In the genomic region with DNA sequence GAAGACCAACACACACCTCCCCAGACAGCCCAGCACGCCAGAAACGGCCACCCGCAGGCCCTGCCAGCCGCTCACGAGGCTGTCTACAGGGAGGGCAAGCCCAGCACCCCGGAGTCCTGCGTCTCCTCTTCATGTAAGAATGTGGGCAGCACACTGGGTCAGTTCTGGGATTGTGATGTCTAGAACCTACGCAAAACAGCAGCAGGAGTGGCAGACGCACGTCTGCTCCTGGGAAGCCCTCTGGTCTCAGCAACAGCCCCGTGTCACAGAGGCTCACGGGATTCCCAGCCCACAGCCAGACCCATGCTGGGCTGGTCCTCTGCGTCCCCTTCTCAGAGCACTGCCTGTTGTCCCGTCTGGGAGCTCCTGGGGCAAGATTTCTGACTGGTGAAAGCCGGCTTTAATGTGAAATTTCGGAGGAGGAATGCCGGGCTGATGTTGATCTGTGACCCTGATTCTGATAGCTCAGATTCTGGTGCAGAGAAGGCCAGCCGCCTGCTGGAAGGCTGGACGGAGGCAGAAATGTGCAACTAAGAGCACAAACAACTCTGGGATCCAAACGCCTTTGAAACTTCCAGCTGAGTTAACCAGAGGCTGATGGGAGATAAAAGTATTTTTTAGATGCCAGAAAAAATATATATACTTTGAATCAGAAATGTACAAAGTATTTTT, we compare ENCODE assay signal across 17 cellular contexts. TPM values are rescaled to one million over a fixed set of nuclear protein-coding genes. Genes with fewer than 3 reads are reported as not detected.
A peak's percentile ranks its signal among the peaks of the same experiment; 100 is the strongest.
DNase-seq lines count a peak whose midpoint lies in the region; ATAC-seq, FAIRE-seq and TF ChIP-seq lines count a peak whose summit lies in the region.
"Had no signal": no experiment of that assay in that cellular context is flagged by ENCODE, and none has a peak within 500 bp of the region (broad histone marks: within the 10 kb centered on the region; RNA-seq: fewer than 3 reads in every experiment).

No MANE protein-coding gene starts in this region.

- no peak for FAIRE-seq in endothelial cell of umbilical vein (lab: Jason Lieb, UNC)
- FAIRE-seq: islet of Langerhans had no signal

- intact Hi-C loops in endothelial cell of umbilical vein (cut with micrococcal nuclease) (no loop called here), testis (cut with DNase I; ENCODE audit: low total_unique reads) (no loop called here), upper lobe of right lung (cut with DNase I) (no loop called here), A673 (cut with micrococcal nuclease; ENCODE audit: unreplicated experiment) (no loop called here)

- H3K79me2 ChIP-seq in endothelial cell of umbilical vein (ENCODE audit: control insufficient read depth, insufficient read depth, low read length), result no peaks in the 10 kb centered on the region

- H3K4me3 ChIP-seq in NT2/D1 (ENCODE audit: insufficient read length, low read depth), result no peak overlapping the region
- H3K4me3 ChIP-seq in endothelial cell of umbilical vein (replicated peaks in 1 of 3; ENCODE audit: insufficient read depth in 1 of 3, low read depth in 1 of 3, low read length in 3 of 3), result no peak overlapping the region
- no peak overlapping the region for H3K4me3 ChIP-seq in mesodermal cell (ENCODE audit: extremely low read depth, insufficient read depth, low read length, poor library complexity, severe bottlenecking)
- H3K4me3 ChIP-seq in testis, result no peak overlapping the region
- no peak overlapping the region for H3K4me3 ChIP-seq in upper lobe of right lung
- no peak overlapping the region for H3K4me3 ChIP-seq in A673 (ENCODE audit: low read depth, low read length, poor library complexity, severe bottlenecking)
- H3K4me3 ChIP-seq: gastrocnemius medialis, right lobe of liver had no signal

- no peak overlapping the region for H3K27ac Mint-ChIP-seq in activated CD8-positive, alpha-beta memory T cell treated with anti-CD3 and anti-CD28 coated beads, Interleukin-2, amount 10 ng/mL, durations not matched to agents 7 days and 5 days
- H3K27ac Mint-ChIP-seq: activated CD4-positive, alpha-beta memory T cell treated with anti-CD3 and anti-CD28 coated beads, Interleukin-2, amount 10 ng/mL, durations not matched to agents 7 days and 5 days; activated T-helper 2 cell treated with anti-CD3 and anti-CD28 coated beads, Interferon-gamma antibody, Interleukin-2, Interleukin-4, amounts not matched to agents 10 μg/mL and 5 μg/mL and 100 μg/mL, durations not matched to agents 14 hours and 24 hours and 36 hours; stimulated activated memory B cell treated with anti-CD40 and anti-IgM and Interleukin-4, amounts not matched to agents 10 μg/mL and 1 μg/mL and 100 μg/mL, for 72 hours had no signal

- H4K20me1 ChIP-seq in endothelial cell of umbilical vein (replicated peaks; ENCODE audit: control insufficient read depth, extremely low read depth, insufficient read depth, low read length), result no peaks in the 10 kb centered on the region

- H3K4me1 ChIP-seq in NT2/D1 (ENCODE audit: insufficient read depth, insufficient read length), result peaks cover 17% of the 10 kb centered on the region
- H3K4me1 ChIP-seq in endothelial cell of umbilical vein (ENCODE audit: control insufficient read depth, extremely low read depth, insufficient read depth, low read length), result no peaks in the 10 kb centered on the region
- peaks cover 3% of the 10 kb centered on the region for H3K4me1 ChIP-seq in mesodermal cell (ENCODE audit: control insufficient read depth, insufficient read depth, low read length, poor library complexity, severe bottlenecking)
- H3K4me1 ChIP-seq in testis, result no peaks in the 10 kb centered on the region
- H3K4me1 ChIP-seq in upper lobe of right lung, result no peaks in the 10 kb centered on the region
- no peaks in the 10 kb centered on the region for H3K4me1 ChIP-seq in A673 (ENCODE audit: insufficient read depth, low read length, poor library complexity, severe bottlenecking)
- H3K4me1 ChIP-seq: gastrocnemius medialis, right lobe of liver had no signal

- dilution Hi-C loops in endothelial cell of umbilical vein (cut with MboI; ENCODE audit: extremely low pct_ligation_motif_present, low sequenced_read_pairs), result no loop called here

- H3K4me2 ChIP-seq in endothelial cell of umbilical vein (ENCODE audit: insufficient read depth, low read length), result no peak overlapping the region

- H3K4me3 Mint-ChIP-seq in activated CD8-positive, alpha-beta memory T cell treated with anti-CD3 and anti-CD28 coated beads, Interleukin-2, amount 10 ng/mL, durations not matched to agents 7 days and 5 days, result no peak overlapping the region
- H3K4me3 Mint-ChIP-seq: activated CD4-positive, alpha-beta memory T cell treated with anti-CD3 and anti-CD28 coated beads, Interleukin-2, amount 10 ng/mL, durations not matched to agents 7 days and 5 days; stimulated activated memory B cell treated with anti-CD40 and anti-IgM and Interleukin-4, amounts not matched to agents 10 μg/mL and 1 μg/mL and 100 μg/mL, for 72 hours had no signal

- H3K9me3 ChIP-seq in NT2/D1 (ENCODE audit: insufficient read depth, low read length) (no peaks in the 10 kb centered on the region), endothelial cell of umbilical vein (replicated peaks; ENCODE audit: control insufficient read depth, insufficient read depth, low read length) (no peaks in the 10 kb centered on the region), mesodermal cell (ENCODE audit: control insufficient read depth, low read length) (no peaks in the 10 kb centered on the region), testis (no peaks in the 10 kb centered on the region), upper lobe of right lung (no peaks in the 10 kb centered on the region), A673 (ENCODE audit: low read depth, low read length, poor library complexity, severe bottlenecking) (no peaks in the 10 kb centered on the region)
- H3K9me3 ChIP-seq: gastrocnemius medialis, right lobe of liver had no signal

- TF ChIP-seq CTCF in endothelial cell of umbilical vein (IDR thresholded peaks at IDR 0.05; ENCODE audit: extremely low read depth in 1 of 2, insufficient read depth in 1 of 2, low read depth in 1 of 2, low read length in 2 of 2), result no peak
- TF ChIP-seq CTCF in testis (IDR thresholded peaks at IDR 0.05), result no peak
- TF ChIP-seq CTCF in upper lobe of right lung (IDR thresholded peaks at IDR 0.05), result no peak
- TF ChIP-seq CTCF in A673 (conservative IDR thresholded peaks at IDR 0.05; ENCODE audit: low read depth, low read length), result no peak

- no peaks in the 10 kb centered on the region for H3K4me1 Mint-ChIP-seq in activated CD8-positive, alpha-beta memory T cell treated with anti-CD3 and anti-CD28 coated beads, Interleukin-2, amount 10 ng/mL, durations not matched to agents 7 days and 5 days

- H3K36me3 ChIP-seq in NT2/D1 (ENCODE audit: insufficient read depth, insufficient read length, low read length) (no peaks in the 10 kb centered on the region), endothelial cell of umbilical vein (ENCODE audit: control insufficient read depth in 2 of 2, extremely low read depth in 1 of 2, insufficient read depth in 2 of 2, low read length in 2 of 2) (no peaks in the 10 kb centered on the region), mesodermal cell (ENCODE audit: control insufficient read depth, insufficient read depth, low read length) (no peaks in the 10 kb centered on the region), testis (ENCODE audit: low read depth, missing control alignments) (no peaks in the 10 kb centered on the region), upper lobe of right lung (no peaks in the 10 kb centered on the region), A673 (ENCODE audit: insufficient read depth, low read length, poor library complexity, severe bottlenecking) (no peaks in the 10 kb centered on the region)
- H3K36me3 ChIP-seq: gastrocnemius medialis, right lobe of liver had no signal

- POLR2A ChIA-PET in endothelial cell of umbilical vein (lab: Charles Lee) (no interaction called here), A673 (lab: Charles Lee; ENCODE audit: low non-redundant PET) (no interaction called here)

- H3K27ac ChIP-seq in endothelial cell of umbilical vein (ENCODE audit: insufficient read depth, low read depth, low read length) (no peak overlapping the region), mesodermal cell (ENCODE audit: low read depth, low read length, severe bottlenecking) (peak overlapping the region; percentile 66), testis (peak overlapping the region; percentile 25 to 78), upper lobe of right lung (no peak overlapping the region), A673 (ENCODE audit: low read depth, low read length, poor library complexity, severe bottlenecking) (no peak overlapping the region)
- H3K27ac ChIP-seq: gastrocnemius medialis, right lobe of liver had no signal

- H3K27me3 Mint-ChIP-seq in activated CD8-positive, alpha-beta memory T cell treated with anti-CD3 and anti-CD28 coated beads, Interleukin-2, amount 10 ng/mL, durations not matched to agents 7 days and 5 days, result no peaks in the 10 kb centered on the region
- H3K27me3 Mint-ChIP-seq: stimulated activated memory B cell treated with anti-CD40 and anti-IgM and Interleukin-4, amounts not matched to agents 10 μg/mL and 1 μg/mL and 100 μg/mL, for 72 hours had no signal

- H3K9me1 ChIP-seq in endothelial cell of umbilical vein (replicated peaks; ENCODE audit: control insufficient read depth, extremely low read depth, insufficient read depth, low read length), result no peaks in the 10 kb centered on the region

- BruUV-seq in endothelial cell of umbilical vein (replicated peaks; lab: Mats Ljungman, UMichigan) (no TSS peak), A673 (replicated peaks; lab: Mats Ljungman, UMichigan) (no TSS peak)

- CTCF ChIA-PET in endothelial cell of umbilical vein (lab: Charles Lee) (interaction anchor here (0.7 to 1.9 kb wide), 3 partner anchors 9 to 96 kb away, joined by 3 to 6 read pairs (median 4); no protein-coding TSS in a partner anchor), A673 (lab: Charles Lee) (no interaction called here)
- CTCF ChIA-PET in activated CD8-positive, alpha-beta memory T cell treated with anti-CD3 and anti-CD28 coated beads, Interleukin-2, amount 10 ng/mL, durations not matched to agents 7 days and 5 days (lab: Charles Lee), result interaction anchor here (1.0 to 1.5 kb wide), 2 partner anchors 96 to 128 kb away, joined by 3 read pairs; no protein-coding TSS in a partner anchor

- peak overlapping the region; percentile 85 for H2AFZ ChIP-seq in endothelial cell of umbilical vein (ENCODE audit: low read depth, low read length)

- DNase-seq in NT2/D1 (ENCODE audit: low read depth, low spot score), result no peak
- peak; percentile 52 for DNase-seq in endothelial cell of umbilical vein (ENCODE audit: low read depth, low spot score)
- DNase-seq in testis, result peak; percentile 23
- DNase-seq in upper lobe of right lung, result no peak
- DNase-seq in activated CD8-positive, alpha-beta memory T cell treated with anti-CD3 and anti-CD28 coated beads, Interleukin-2, amount 10 ng/mL, durations not matched to agents 7 days and 5 days, result no peak
- DNase-seq in A673 (ENCODE audit: low spot score), result no peak
- no peak for DNase-seq in HuH-7 (ENCODE audit: low spot score)
- DNase-seq: activated CD4-positive, alpha-beta memory T cell treated with anti-CD3 and anti-CD28 coated beads, Interleukin-2, amount 10 ng/mL, durations not matched to agents 7 days and 5 days; DMS153; effector memory CD4-positive, alpha-beta T cell; gastrocnemius medialis; NCI-H2171 treated with DMSO at 0.1 percent for 48 hours; right lobe of liver had no signal

- no peaks in the 10 kb centered on the region for H3K27me3 ChIP-seq in NT2/D1 (ENCODE audit: insufficient read depth, insufficient read length)
- no peaks in the 10 kb centered on the region for H3K27me3 ChIP-seq in endothelial cell of umbilical vein (ENCODE audit: control insufficient read depth in 2 of 2, insufficient read depth in 2 of 2, low read length in 2 of 2)
- H3K27me3 ChIP-seq in testis, result no peaks in the 10 kb centered on the region
- H3K27me3 ChIP-seq in upper lobe of right lung, result no peaks in the 10 kb centered on the region
- no peaks in the 10 kb centered on the region for H3K27me3 ChIP-seq in A673 (replicated peaks; ENCODE audit: insufficient read depth, low read depth, low read length, poor library complexity)
- H3K27me3 ChIP-seq: gastrocnemius medialis, right lobe of liver had no signal

- H3K36me3 Mint-ChIP-seq in activated CD8-positive, alpha-beta memory T cell treated with anti-CD3 and anti-CD28 coated beads, Interleukin-2, amount 10 ng/mL, durations not matched to agents 7 days and 5 days, result no peaks in the 10 kb centered on the region

- H3K9ac ChIP-seq in NT2/D1 (ENCODE audit: insufficient read length, low read depth) (peak overlapping the region; percentile 46), endothelial cell of umbilical vein (replicated peaks; ENCODE audit: extremely low read depth, insufficient read depth, low read length) (no peak overlapping the region)

- no peaks in the 10 kb centered on the region for H3K9me3 Mint-ChIP-seq in activated CD8-positive, alpha-beta memory T cell treated with anti-CD3 and anti-CD28 coated beads, Interleukin-2, amount 10 ng/mL, durations not matched to agents 7 days and 5 days (ENCODE audit: low read depth)
- H3K9me3 Mint-ChIP-seq: activated CD4-positive, alpha-beta memory T cell treated with anti-CD3 and anti-CD28 coated beads, Interleukin-2, amount 10 ng/mL, durations not matched to agents 7 days and 5 days; activated T-helper 2 cell treated with anti-CD3 and anti-CD28 coated beads, Interferon-gamma antibody, Interleukin-2, Interleukin-4, amounts not matched to agents 10 μg/mL and 5 μg/mL and 100 μg/mL, durations not matched to agents 14 hours and 24 hours and 36 hours; stimulated activated memory B cell treated with anti-CD40 and anti-IgM and Interleukin-4, amounts not matched to agents 10 μg/mL and 1 μg/mL and 100 μg/mL, for 72 hours had no signal

- WGBS in mesodermal cell (ENCODE audit: insufficient coverage in 2 of 2), 2 experiments, result 52 to 60% methylated on average over 17 to 19 of the region's 20 CpGs
- WGBS in testis, 2 donors, result 50 to 64% methylated on average over 19 to 20 of the region's 20 CpGs

- TF ChIP-seq POLR2A in endothelial cell of umbilical vein (IDR thresholded peaks at IDR 0.05; ENCODE audit: low read depth, low read length) (no peak), testis (IDR thresholded peaks at IDR 0.05) (no peak)

- no peak for ATAC-seq in upper lobe of right lung
- no peak for ATAC-seq in activated CD8-positive, alpha-beta memory T cell treated with anti-CD3 and anti-CD28 coated beads, Interleukin-2, amount 10 ng/mL, durations not matched to agents 7 days and 5 days
- ATAC-seq: gastrocnemius medialis; right lobe of liver; stimulated activated memory B cell treated with anti-CD40 and anti-IgM and Interleukin-4, amounts not matched to agents 10 μg/mL and 1 μg/mL and 100 μg/mL, for 72 hours had no signal

RNA-seq across cellular contexts. Expression of gene B3GNT7, which starts 39.6 kb away (rescaled TPM):
- total RNA-seq in endothelial cell of umbilical vein, result 1.2 TPM in 2 replicates
- polyA plus RNA-seq in endothelial cell of umbilical vein, result 0.27 and 0.39 TPM in 2 replicates
- 0.19 and 0.27 TPM in 2 replicates for polyA plus RNA-seq in endothelial cell of umbilical vein (2011; cell fraction: cytosol; rRNA removed)
- 0.11 and 0.22 TPM in 2 replicates for polyA plus RNA-seq in endothelial cell of umbilical vein (2011; cell fraction: nucleus; rRNA removed)
- 0.44 and 2.4 TPM in 2 replicates for polyA plus RNA-seq in endothelial cell of umbilical vein (2012)
- polyA minus RNA-seq in endothelial cell of umbilical vein, result 0.04 and 0.29 TPM in 2 replicates
- not detected for polyA minus RNA-seq in endothelial cell of umbilical vein (2011; cell fraction: cytosol; rRNA and poly(A)+ RNA removed)
- 0.19 and 0.53 TPM in 2 replicates for polyA minus RNA-seq in endothelial cell of umbilical vein (2011; cell fraction: nucleus; rRNA and poly(A)+ RNA removed)
- polyA plus RNA-seq in mesodermal cell (2013, experiment 1 of 2), result 2.9 TPM
- polyA plus RNA-seq in mesodermal cell (2013, experiment 2 of 2), result 2.4 TPM
- 1 to 10 TPM; 3.3 to 5.0 TPM for total RNA-seq in testis
- polyA plus RNA-seq in testis (ENCODE audit: insufficient read depth, low read depth, low replicate concordance), result 2.6 TPM
- 53.5 TPM for total RNA-seq in upper lobe of right lung
- under 1 TPM; 0.47 to 0.49 TPM for total RNA-seq in activated CD8-positive, alpha-beta memory T cell treated with anti-CD3 and anti-CD28 coated beads, Interleukin-2, amount 10 ng/mL, durations not matched to agents 7 days and 5 days
- 0.09 TPM in 1 of 2 replicates, not detected in the other for total RNA-seq in A673 (2021)

Comparison
In these comparisons a context has a peak if more than half of its experiments do, and no peak if none do; other contexts are left out.
1. DNase-seq: peak in endothelial cell of umbilical vein (single experiment) and testis (single experiment); none in NT2/D1 (single experiment), upper lobe of right lung (single experiment), activated CD8-positive, alpha-beta memory T cell treated with anti-CD3 and anti-CD28 coated beads, Interleukin-2, amount 10 ng/mL, durations not matched to agents 7 days and 5 days (single experiment), A673 (single experiment) and HuH-7 (single experiment).
2. H3K27ac ChIP-seq: peak in mesodermal cell (single experiment) and testis (2 of 2); none in endothelial cell of umbilical vein (single experiment), upper lobe of right lung (single experiment) and A673 (single experiment).